Comparison of ENCODE assay signal across 13 cellular contexts in the genomic region with DNA sequence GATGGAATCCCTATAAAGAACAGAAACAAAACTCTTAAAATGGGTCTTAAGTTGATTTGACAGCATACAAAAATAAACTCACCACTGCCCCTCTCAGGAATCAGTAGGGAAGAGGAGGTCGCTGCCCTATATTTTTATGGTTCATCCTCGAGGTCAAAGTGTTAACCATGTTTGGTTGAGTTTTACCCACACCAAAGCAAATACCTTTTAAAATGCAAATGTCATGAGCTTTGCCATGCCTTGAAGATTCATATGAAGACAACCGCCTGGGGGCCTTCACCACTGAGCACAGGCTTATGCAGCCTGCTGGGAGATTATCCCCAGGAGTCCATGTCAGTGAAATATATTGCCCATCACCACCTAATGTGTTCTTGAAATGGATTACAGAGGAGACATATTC.
DNase-seq lines count a peak whose midpoint lies in the region; ATAC-seq and TF ChIP-seq lines count a peak whose summit lies in the region.
"Had no signal": no experiment of that assay in that cellular context is flagged by ENCODE, and none has a peak within 500 bp of the region (broad histone marks: within the 10 kb centered on the region; RNA-seq: fewer than 3 reads in every experiment).

No MANE protein-coding gene starts in this region.

- H3K27me3 Mint-ChIP-seq in activated T-helper 17 cell treated with anti-CD3 and anti-CD28 coated beads, Interleukin-2, amount 50 U/mL, for 72 hours: no peaks in the 10 kb centered on the region
- no peaks in the 10 kb centered on the region for H3K27me3 Mint-ChIP-seq in neural crest cell (ENCODE audit: low read depth)
- H3K27me3 Mint-ChIP-seq in endothelial cell (ENCODE audit: unreplicated experiment): peaks cover 1% of the 10 kb centered on the region

- DNase-seq in activated gamma-delta T cell treated with Interleukin-2 at 50 U/mL for 16 hours: peak; percentile 23
- no peak for DNase-seq in activated gamma-delta T cell (lab: John Stamatoyannopoulos, UW)
- peak; percentile 39 for DNase-seq in HuH-7.5 (ENCODE audit: low spot score)
- no peak for DNase-seq in neural crest cell (ENCODE audit: low read depth, low spot score)
- DNase-seq in mucosa of gallbladder (ENCODE audit: low spot score): no peak
- DNase-seq in endothelial cell (ENCODE audit: low spot score): no peak
- DNase-seq: AML-193, Karpas-422, left cardiac atrium, NCI-H526 treated with DMSO at 0.1 percent for 48 hours, spleen had no signal

- peak overlapping the region; percentile 80 for H3K27ac Mint-ChIP-seq in activated T-helper 17 cell treated with anti-CD3 and anti-CD28 coated beads, Interleukin-2, amount 50 U/mL, for 72 hours
- no peak overlapping the region for H3K27ac Mint-ChIP-seq in neural crest cell (ENCODE audit: unreplicated experiment)
- no peak overlapping the region for H3K27ac Mint-ChIP-seq in endothelial cell (ENCODE audit: unreplicated experiment)

- H3K4me3 Mint-ChIP-seq in activated T-helper 17 cell treated with anti-CD3 and anti-CD28 coated beads, Interleukin-2, amount 50 U/mL, for 72 hours: peak overlapping the region; percentile 69
- H3K4me3 Mint-ChIP-seq in neural crest cell (no peak overlapping the region), endothelial cell (ENCODE audit: unreplicated experiment) (no peak overlapping the region)

- peaks cover 67% of the 10 kb centered on the region for H3K36me3 Mint-ChIP-seq in activated T-helper 17 cell treated with anti-CD3 and anti-CD28 coated beads, Interleukin-2, amount 50 U/mL, for 72 hours (ENCODE audit: low read depth)
- H3K36me3 Mint-ChIP-seq in neural crest cell (ENCODE audit: low read depth) (peaks cover 7% of the 10 kb centered on the region), endothelial cell (ENCODE audit: low read depth, unreplicated experiment) (peaks cover 9% of the 10 kb centered on the region)

- no peaks in the 10 kb centered on the region for H3K9me3 Mint-ChIP-seq in activated T-helper 17 cell treated with anti-CD3 and anti-CD28 coated beads, Interleukin-2, amount 50 U/mL, for 72 hours
- no peaks in the 10 kb centered on the region for H3K9me3 Mint-ChIP-seq in neural crest cell
- H3K9me3 Mint-ChIP-seq in endothelial cell (ENCODE audit: unreplicated experiment): no peaks in the 10 kb centered on the region

- peak; percentile 83 for ATAC-seq in activated T-helper 17 cell treated with anti-CD3 and anti-CD28 coated beads, Interleukin-2, amount 50 U/mL, for 72 hours (replicated peaks)
- ATAC-seq in HG02870 (IDR thresholded peaks at IDR 0.05; ENCODE audit: unreplicated experiment): no peak
- ATAC-seq: left cardiac atrium had no signal

- TF ChIP-seq CTCF in neural crest cell (conservative IDR thresholded peaks at IDR 0.05) (peak; percentile 30), endothelial cell (IDR thresholded peaks at IDR 0.05; ENCODE audit: unreplicated experiment) (no peak)

- peaks cover 36% of the 10 kb centered on the region for H3K4me1 Mint-ChIP-seq in activated T-helper 17 cell treated with anti-CD3 and anti-CD28 coated beads, Interleukin-2, amount 50 U/mL, for 72 hours
- H3K4me1 Mint-ChIP-seq in neural crest cell: no peaks in the 10 kb centered on the region
- no peaks in the 10 kb centered on the region for H3K4me1 Mint-ChIP-seq in endothelial cell (ENCODE audit: unreplicated experiment)

Comparison
In these comparisons a context has a peak if more than half of its experiments do, and no peak if none do; other contexts are left out.
1. DNase-seq: peak in activated gamma-delta T cell treated with Interleukin-2 at 50 U/mL for 16 hours (single experiment) and HuH-7.5 (single experiment); none in activated gamma-delta T cell (single experiment), neural crest cell (single experiment), mucosa of gallbladder (single experiment) and endothelial cell (single experiment).